Comparison of ENCODE assay signal across 32 cellular contexts in the genomic region with DNA sequence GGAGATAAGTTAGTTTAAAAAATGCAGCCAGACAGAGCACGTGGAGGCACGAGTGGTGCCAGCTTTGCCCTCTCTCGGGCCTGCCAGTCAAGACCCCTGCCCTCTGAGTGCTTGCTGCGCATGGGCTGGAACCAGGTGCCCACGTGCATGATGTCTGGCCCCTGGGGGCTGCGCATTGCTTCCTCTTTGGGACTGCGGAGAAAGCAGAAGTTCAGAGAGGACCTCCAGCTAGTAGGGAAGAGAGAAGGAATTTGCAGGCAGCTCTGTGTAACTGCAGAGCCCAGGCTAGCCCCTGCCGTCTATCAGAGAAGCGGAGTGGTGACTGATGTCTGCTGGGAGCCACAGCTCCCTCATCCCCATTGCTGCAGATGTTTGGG. TPM values are rescaled to one million over a fixed set of nuclear protein-coding genes. Genes with fewer than 3 reads are reported as not detected.
DNase-seq lines count a peak whose midpoint lies in the region; ATAC-seq, FAIRE-seq and TF ChIP-seq lines count a peak whose summit lies in the region.
"Had no signal": no experiment of that assay in that cellular context is flagged by ENCODE, and none has a peak within 500 bp of the region (broad histone marks: within the 10 kb centered on the region; RNA-seq: fewer than 3 reads in every experiment).

No MANE protein-coding gene starts in this region.

- TF ChIP-seq CTCF in K562 (IDR thresholded peaks at IDR 0.05 in 2 of 3, conservative IDR thresholded peaks at IDR 0.05 in 1 of 3; ENCODE audit: insufficient read depth in 2 of 3, low read depth in 1 of 3, low read length in 3 of 3) (no peak), endothelial cell (IDR thresholded peaks at IDR 0.05; ENCODE audit: unreplicated experiment) (no peak)

- H2BK120ac ChIP-seq in mesenchymal stem cell (ENCODE audit: low read depth, low read length), result no peak overlapping the region

- H3K27ac ChIP-seq in K562 (ENCODE audit: extremely low read depth, low read depth, low read length), result no peak overlapping the region
- H3K27ac ChIP-seq in mesenchymal stem cell (ENCODE audit: low read length, poor library complexity, severe bottlenecking), result no peak overlapping the region
- H3K27ac ChIP-seq: ovary, upper lobe of left lung had no signal

- H3K23ac ChIP-seq in mesenchymal stem cell (ENCODE audit: low read length in 2 of 2), result no peak overlapping the region

- no peak overlapping the region for H3K4me3 Mint-ChIP-seq in endothelial cell (ENCODE audit: unreplicated experiment)
- H3K4me3 Mint-ChIP-seq: activated naive CD4-positive, alpha-beta T cell treated with anti-CD3 and anti-CD28 coated beads for 36 hours; brain; mesothelial cell of epicardium; natural killer cell had no signal

- ATAC-seq in K562, result no peak
- ATAC-seq: heart left ventricle, left colon, natural killer cell had no signal

- H3K4me1 ChIP-seq in K562 (replicated peaks in 1 of 2; ENCODE audit: control insufficient read depth in 2 of 2, insufficient read depth in 2 of 2, low read length in 2 of 2) (peaks cover 2 to 55% of the 10 kb centered on the region in 2 experiments; a peak in 3 of 5 replicates), mesenchymal stem cell (ENCODE audit: control insufficient read depth, insufficient read depth, low read depth, low read length) (peaks cover 49% of the 10 kb centered on the region)
- H3K4me1 ChIP-seq: HAP-1 had no signal

- no peak for TF ChIP-seq POLR2A in K562 (conservative IDR thresholded peaks at IDR 0.05)

- BruUV-seq in K562 (replicated peaks; lab: Mats Ljungman, UMichigan), result no TSS peak

- no peak for FAIRE-seq in K562 (lab: Jason Lieb, UNC)

- H2BK5ac ChIP-seq in mesenchymal stem cell (ENCODE audit: low read depth, low read length, poor library complexity, severe bottlenecking), result no peak overlapping the region

- H2AFZ ChIP-seq in K562 (ENCODE audit: low read depth, low read length) (no peak overlapping the region), mesenchymal stem cell (ENCODE audit: low read depth, low read length) (no peak overlapping the region)

- 0 out of 4 replicates have a peak overlapping the region, but pooled peaks of 1 of the 2 experiments have one; percentile 56 for H3K9ac ChIP-seq in K562 (ENCODE audit: insufficient read depth in 1 of 2, low read depth in 2 of 2, low read length in 2 of 2)
- no peak overlapping the region for H3K9ac ChIP-seq in mesenchymal stem cell (ENCODE audit: low read length)

- intact Hi-C loops in K562 (cut with micrococcal nuclease), result loop anchor here (10.0 kb wide), 1 partner anchor 151 kb away; a partner anchor contains a TSS

- H3K4ac ChIP-seq in mesenchymal stem cell (ENCODE audit: low read depth in 1 of 2, low read length in 2 of 2), result peak overlapping the region; percentile 76 to 77

- H3K9me3 ChIP-seq in K562 (replicated peaks; ENCODE audit: control insufficient read depth, insufficient read depth, low read depth, low read length) (no peaks in the 10 kb centered on the region), mesenchymal stem cell (ENCODE audit: control insufficient read depth, low read length) (no peaks in the 10 kb centered on the region)
- H3K9me3 ChIP-seq: HAP-1, MG63, ovary, upper lobe of left lung had no signal

- H2BK12ac ChIP-seq in mesenchymal stem cell (ENCODE audit: low read length in 2 of 2), result peak overlapping the region in 1 of 2 experiments; percentile 97

- no peak for TF ChIP-seq RAD21 in K562 (CRISPR knock-in tag; conservative IDR thresholded peaks at IDR 0.05 in 1 of 2, IDR thresholded peaks at IDR 0.05 in 1 of 2)

- peak overlapping the region; percentile 45 to 67 for H3K18ac ChIP-seq in mesenchymal stem cell (ENCODE audit: low read depth in 1 of 2, low read length in 2 of 2)

- POLR2A ChIA-PET in K562 (lab: Yijun Ruan, JAX), result no interaction called here

- no peaks in the 10 kb centered on the region for H3K9me1 ChIP-seq in K562 (ENCODE audit: control insufficient read depth, insufficient read depth, low read length)

- peak overlapping the region; percentile 48 for H4K91ac ChIP-seq in mesenchymal stem cell (ENCODE audit: low read length)

- CTCF ChIA-PET in K562 (lab: Yijun Ruan, JAX; ENCODE audit: low intra/inter-chr PET ratio), result no interaction called here

- H3K4me2 ChIP-seq in K562 (ENCODE audit: insufficient read depth, low read length), result no peak overlapping the region
- no peak overlapping the region for H3K4me2 ChIP-seq in mesenchymal stem cell (ENCODE audit: low read length, poor library complexity, severe bottlenecking)
- H3K4me2 ChIP-seq: BLaER1 treated with 17β-estradiol and CSF1 and Interleukin-3, amounts not matched to agents 10 nM and 100 nM had no signal

- no peak overlapping the region for H3K4me3 ChIP-seq in K562
- H3K4me3 ChIP-seq in mesenchymal stem cell (ENCODE audit: insufficient read depth in 1 of 2, low read depth in 1 of 2, low read length in 2 of 2), result no peak overlapping the region
- H3K4me3 ChIP-seq: HAP-1, heart left ventricle, MG63, ovary, upper lobe of left lung had no signal

- H3K27me3 ChIP-seq in K562 (ENCODE audit: control insufficient read depth in 2 of 2, insufficient read depth in 2 of 2, low read length in 2 of 2) (peaks cover 23 to 59% of the 10 kb centered on the region in 2 experiments; a peak in 4 of 5 replicates), mesenchymal stem cell (ENCODE audit: control insufficient read depth in 1 of 2, insufficient read depth in 1 of 2, low read length in 2 of 2) (peaks cover 8 to 42% of the 10 kb centered on the region in 2 experiments)
- H3K27me3 ChIP-seq: MG63, ovary had no signal

- H3K79me2 ChIP-seq in K562 (ENCODE audit: control insufficient read depth, insufficient read depth, low read length), result no peaks in the 10 kb centered on the region

- H3K4me1 Mint-ChIP-seq in endothelial cell (ENCODE audit: unreplicated experiment), result peaks cover 5% of the 10 kb centered on the region

- H3K14ac ChIP-seq in mesenchymal stem cell (ENCODE audit: low read length in 2 of 2), result no peak overlapping the region

- peak overlapping the region; percentile 41 for H2BK15ac ChIP-seq in mesenchymal stem cell (ENCODE audit: low read depth, poor library complexity, severe bottlenecking)

- H4K8ac ChIP-seq in mesenchymal stem cell (ENCODE audit: low read length), result peak overlapping the region; percentile 64

- WGBS in K562 (ENCODE audit: insufficient coverage, low coverage, missing lambda C conversion rate), result 7% methylated on average over 8 of the region's 9 CpGs
- WGBS in mesenchymal stem cell, result 82% methylated on average over 9 of the region's 9 CpGs

- H3K36me3 ChIP-seq in K562 (ENCODE audit: control insufficient read depth, insufficient read depth, low read length) (no peaks in the 10 kb centered on the region), mesenchymal stem cell (ENCODE audit: control insufficient read depth in 1 of 2, insufficient read depth in 2 of 2, low read depth in 1 of 2, low read length in 2 of 2) (no peaks in the 10 kb centered on the region)
- H3K36me3 ChIP-seq: HAP-1, heart left ventricle, MG63, ovary, upper lobe of left lung had no signal

- TF ChIP-seq EP300 in K562 (IDR thresholded peaks at IDR 0.05; ENCODE audit: low read length), result no peak

- in situ Hi-C loops in KBM-7 (cut with MboI; ENCODE audit: low pct_unique_long_range_greater_than_20kb, low sequenced_read_pairs), result no loop called here
- in situ Hi-C loops in K562 (cut with MboI), result no loop called here

- H3K27me3 Mint-ChIP-seq in endothelial cell (ENCODE audit: unreplicated experiment), result peaks cover 5% of the 10 kb centered on the region

- DNase-seq in Ammon's horn (ENCODE audit: low spot score), result peak; percentile 66
- DNase-seq in KBM-7, result peak; percentile 92
- DNase-seq in K562 (ENCODE audit: extremely low read depth in 1 of 4, low spot score in 3 of 4), result no peak
- DNase-seq in mesenchymal stem cell, result no peak
- no peak for DNase-seq in activated CD4-positive, alpha-beta T cell treated with anti-CD3 and anti-CD28 coated beads for 4 hours
- DNase-seq in NOMO-1 treated with DMSO at 0.1 percent for 48 hours (lab: John Stamatoyannopoulos, UW; ENCODE audit: unreplicated experiment), result no peak
- DNase-seq in NCI-H2196 treated with DMSO at 0.1 percent for 48 hours (lab: John Stamatoyannopoulos, UW; ENCODE audit: unreplicated experiment), result no peak
- DNase-seq in endothelial cell (ENCODE audit: low spot score), result no peak
- DNase-seq: activated CD4-positive, alpha-beta T cell treated with anti-CD3 and anti-CD28 coated beads, Interleukin-2, amount 50 U/mL, for 48 hours; activated CD4-positive, CD25-positive, alpha-beta regulatory T cell; activated naive CD4-positive, alpha-beta T cell treated with anti-CD3 and anti-CD28 coated beads for 36 hours; DMS79; left colon; MG63; natural killer cell; NCI-H1417 treated with DMSO at 0.1 percent for 48 hours; NCI-H774; retina; SHP77 treated with DMSO at 0.1 percent for 48 hours; stimulated activated CD4-positive, alpha-beta T cell treated with anti-CD3 and anti-CD28 coated beads, Interleukin-12 subunit alpha, Interleukin-12 subunit beta, amount 100 ng/mL, for 4 hours; stimulated activated CD4-positive, alpha-beta T cell treated with anti-CD3 and anti-CD28 coated beads, Interleukin-4, amount 100 ng/mL, for 1 hour; substantia nigra; SW 1271; upper lobe of left lung had no signal

- no peaks in the 10 kb centered on the region for H3K79me1 ChIP-seq in mesenchymal stem cell (replicated peaks; ENCODE audit: low read length, poor library complexity, severe bottlenecking)

- no peaks in the 10 kb centered on the region for H3K9me3 Mint-ChIP-seq in endothelial cell (ENCODE audit: unreplicated experiment)
- H3K9me3 Mint-ChIP-seq: activated naive CD4-positive, alpha-beta T cell treated with anti-CD3 and anti-CD28 coated beads for 36 hours; mesothelial cell of epicardium; natural killer cell had no signal

- no peak overlapping the region for H2AK5ac ChIP-seq in mesenchymal stem cell (ENCODE audit: low read length, severe bottlenecking)

- H3K36me3 Mint-ChIP-seq in endothelial cell (ENCODE audit: low read depth, unreplicated experiment), result no peaks in the 10 kb centered on the region
- H3K36me3 Mint-ChIP-seq: brain, mesothelial cell of epicardium, natural killer cell had no signal

- no peaks in the 10 kb centered on the region; the same call in 1 of the 2 replicates for H4K20me1 ChIP-seq in K562 (replicated peaks; ENCODE audit: control insufficient read depth, insufficient read depth, low read length)
- H4K20me1 ChIP-seq: BLaER1 treated with 17β-estradiol and CSF1 and Interleukin-3, amounts not matched to agents 10 nM and 100 nM had no signal

- H3K27ac Mint-ChIP-seq in endothelial cell (ENCODE audit: unreplicated experiment), result no peak overlapping the region
- H3K27ac Mint-ChIP-seq: activated naive CD4-positive, alpha-beta T cell treated with anti-CD3 and anti-CD28 coated beads for 36 hours; mesothelial cell of epicardium; natural killer cell had no signal

RNA-seq across cellular contexts. Expression of a gene that starts 9.7 kb away (rescaled TPM):
- total RNA-seq in K562 (2011; cell fraction: chromatin; rRNA removed; ENCODE audit: low replicate concordance), result not detected in 2 replicates
- under 0.01 TPM in 2 replicates for total RNA-seq in K562 (2011; cell fraction: nucleolus; rRNA removed)
- total RNA-seq in K562 (2011; cell fraction: nucleoplasm; rRNA removed), result under 0.01 TPM in 1 of 2 replicates, not detected in the other
- total RNA-seq in K562 (2014; rRNA removed) (not detected in 2 replicates), K562 (2014; rRNA removed; fragmentation: Illumina TruSeq; extraction: Trizol) (3,061 and 4,723 TPM in 2 replicates), K562 (2015; rRNA removed; fragmentation: Illumina TruSeq; extraction: Trizol) (352 and 491 TPM in 2 replicates), K562 (2021) (143 and 200 TPM in 2 replicates), endothelial cell (ENCODE audit: unreplicated experiment) (140 TPM)
- polyA plus RNA-seq in K562 (2011; rRNA removed) (not detected in 2 replicates), K562 (2014; fragmentation: Illumina TruSeq; extraction: Trizol) (not detected in 2 replicates), K562 (2014; fragmentation: Nextera tagmentation; extraction: Ambion mirVana) (not detected), K562 (2014; rRNA removed) (not detected in 2 replicates)
- polyA plus RNA-seq in K562 (2011; cell fraction: cytosol; rRNA removed), result not detected in 2 replicates
- not detected in 2 replicates for polyA plus RNA-seq in K562 (2011; cell fraction: nucleus; rRNA removed)
- polyA plus RNA-seq in K562 (2012), result not detected in 2 replicates
- 1,988 and 3,166 TPM in 2 replicates for polyA minus RNA-seq in K562 (2011; rRNA and poly(A)+ RNA removed)
- 917 and 3,812 TPM in 2 replicates for polyA minus RNA-seq in K562 (2011; cell fraction: cytosol; rRNA and poly(A)+ RNA removed)
- under 0.01 TPM in 2 replicates for polyA minus RNA-seq in K562 (2011; cell fraction: nucleus; rRNA and poly(A)+ RNA removed)
- not detected for polyA plus RNA-seq in mesenchymal stem cell (2013, experiment 1 of 2)
- polyA plus RNA-seq in mesenchymal stem cell (2013, experiment 2 of 2), result not detected
- total RNA-seq: cerebellum, HT-29 had no signal
- polyA plus RNA-seq: heart left ventricle, ovary had no signal

RNA-seq across cellular contexts. Expression of a gene that starts 38.2 kb away (rescaled TPM):
- total RNA-seq in K562 (2011; cell fraction: chromatin; rRNA removed; ENCODE audit: low replicate concordance), result 30.3 and 49.8 TPM in 2 replicates
- 28.3 and 32.7 TPM in 2 replicates for total RNA-seq in K562 (2011; cell fraction: nucleolus; rRNA removed)
- 25.4 and 26.2 TPM in 2 replicates for total RNA-seq in K562 (2011; cell fraction: nucleoplasm; rRNA removed)
- total RNA-seq in K562 (2014; rRNA removed), result 34.6 and 50.0 TPM in 2 replicates
- total RNA-seq in K562 (2014; rRNA removed; fragmentation: Illumina TruSeq; extraction: Trizol), result 33.4 and 37.0 TPM in 2 replicates
- 43.5 and 43.7 TPM in 2 replicates for total RNA-seq in K562 (2015; rRNA removed; fragmentation: Illumina TruSeq; extraction: Trizol)
- 55.8 and 56.8 TPM in 2 replicates for total RNA-seq in K562 (2021)
- polyA plus RNA-seq in K562 (2011; rRNA removed), result 33.8 and 38.6 TPM in 2 replicates
- 39.4 and 44.2 TPM in 2 replicates for polyA plus RNA-seq in K562 (2011; cell fraction: cytosol; rRNA removed)
- polyA plus RNA-seq in K562 (2011; cell fraction: nucleus; rRNA removed), result 63.7 and 79.3 TPM in 2 replicates
- 34.4 and 45.7 TPM in 2 replicates for polyA plus RNA-seq in K562 (2012)
- 56.3 and 59.8 TPM in 2 replicates for polyA plus RNA-seq in K562 (2014; fragmentation: Illumina TruSeq; extraction: Trizol)
- 1 to 10 TPM; 3.0 TPM for polyA plus RNA-seq in K562 (2014; fragmentation: Nextera tagmentation; extraction: Ambion mirVana)
- polyA plus RNA-seq in K562 (2014; rRNA removed), result 42.1 and 49.3 TPM in 2 replicates
- 18.7 and 22.5 TPM in 2 replicates for polyA minus RNA-seq in K562 (2011; rRNA and poly(A)+ RNA removed)
- polyA minus RNA-seq in K562 (2011; cell fraction: cytosol; rRNA and poly(A)+ RNA removed), result 25.8 and 27.6 TPM in 2 replicates
- polyA minus RNA-seq in K562 (2011; cell fraction: nucleus; rRNA and poly(A)+ RNA removed), result 16.7 and 22.0 TPM in 2 replicates
- polyA plus RNA-seq in mesenchymal stem cell (2013, experiment 1 of 2), result 15.8 TPM
- 15.4 TPM for polyA plus RNA-seq in mesenchymal stem cell (2013, experiment 2 of 2)
- total RNA-seq in endothelial cell (ENCODE audit: unreplicated experiment), result 26.5 TPM

Comparison
In these comparisons a context has a peak if more than half of its experiments do, and no peak if none do; other contexts are left out.
1. DNase-seq: peak in Ammon's horn (single experiment) and KBM-7 (single experiment); none in K562 (0 of 4), mesenchymal stem cell (single experiment), activated CD4-positive, alpha-beta T cell treated with anti-CD3 and anti-CD28 coated beads for 4 hours (0 of 2), NOMO-1 treated with DMSO at 0.1 percent for 48 hours (single experiment), NCI-H2196 treated with DMSO at 0.1 percent for 48 hours (single experiment) and endothelial cell (single experiment).